Comparison of ENCODE assay signal across 14 cellular contexts in the genomic region with DNA sequence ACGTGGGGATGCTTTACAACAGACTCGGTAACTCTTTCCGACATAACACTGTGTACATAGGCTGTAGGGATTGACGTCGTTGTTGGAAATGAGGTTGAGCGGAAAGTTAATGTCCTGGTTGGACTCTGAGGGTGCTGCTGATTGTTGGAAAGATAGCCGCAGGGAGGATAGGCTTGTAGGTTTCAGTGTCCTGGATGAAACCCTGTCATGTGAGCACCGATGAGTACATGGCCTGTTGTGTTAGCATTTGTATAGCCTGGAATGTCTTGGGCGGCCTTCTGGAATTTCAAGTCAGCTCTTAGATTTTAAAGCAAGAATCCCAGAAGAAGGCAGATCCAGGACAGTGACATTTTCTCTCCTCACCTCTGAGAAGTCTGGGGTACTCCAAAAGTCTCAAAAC.
DNase-seq lines count a peak whose midpoint lies in the region; ATAC-seq, FAIRE-seq and TF ChIP-seq lines count a peak whose summit lies in the region.
"Had no signal": no experiment of that assay in that cellular context is flagged by ENCODE, and none has a peak within 500 bp of the region (broad histone marks: within the 10 kb centered on the region; RNA-seq: fewer than 3 reads in every experiment).

No MANE protein-coding gene starts in this region.

- intact Hi-C loops in kidney (cut with DNase I): no loop called here
- intact Hi-C loops in CD14-positive monocyte (cut with micrococcal nuclease): no loop called here

- H3K27ac Mint-ChIP-seq in CD14-positive monocyte: no peak overlapping the region
- H3K27ac Mint-ChIP-seq: activated T-helper 2 cell treated with anti-CD3 and anti-CD28 coated beads, Interferon-gamma antibody, Interleukin-2, Interleukin-4, amounts not matched to agents 10 μg/mL and 5 μg/mL and 100 μg/mL, durations not matched to agents 14 hours and 24 hours and 36 hours had no signal

- H3K4me3 ChIP-seq in HUES48 (ENCODE audit: low read depth, low read length): peak overlapping the region; percentile 36
- H3K4me3 ChIP-seq in bronchial epithelial cell (ENCODE audit: low read depth, low read length): no peak overlapping the region
- H3K4me3 ChIP-seq in kidney (ENCODE audit: low read length in 2 of 2): no peak overlapping the region
- H3K4me3 ChIP-seq in skeletal muscle tissue (ENCODE audit: low read length in 3 of 3): peak overlapping the region in 1 of 3 donors; percentile 20
- H3K4me3 ChIP-seq: body of pancreas had no signal

- H3K27me3 Mint-ChIP-seq in CD14-positive monocyte (ENCODE audit: low read depth in 3 of 3): no peaks in the 10 kb centered on the region

- TF ChIP-seq CTCF in bronchial epithelial cell (IDR thresholded peaks at IDR 0.05; ENCODE audit: insufficient read depth, low read length, severe bottlenecking) (no peak), kidney (IDR thresholded peaks at IDR 0.05; ENCODE audit: borderline replicate concordance, extremely low read depth, insufficient read depth) (no peak), CD14-positive monocyte (IDR thresholded peaks at IDR 0.05) (no peak)

- H3K9me3 Mint-ChIP-seq in CD14-positive monocyte: no peaks in the 10 kb centered on the region
- H3K9me3 Mint-ChIP-seq: activated T-helper 2 cell treated with anti-CD3 and anti-CD28 coated beads, Interferon-gamma antibody, Interleukin-2, Interleukin-4, amounts not matched to agents 10 μg/mL and 5 μg/mL and 100 μg/mL, durations not matched to agents 14 hours and 24 hours and 36 hours had no signal

- H3K27ac ChIP-seq in HUES48 (ENCODE audit: low read depth, low read length) (peak overlapping the region; percentile 93), kidney (ENCODE audit: low read depth in 2 of 2, low read length in 2 of 2) (peak overlapping the region; percentile 63 to 64), skeletal muscle tissue (ENCODE audit: low read depth, low read length) (peak overlapping the region; percentile 74)
- H3K27ac ChIP-seq: body of pancreas had no signal

- DNase-seq in bronchial epithelial cell (ENCODE audit: low read depth) (no peak), kidney (no peak), CD14-positive monocyte (ENCODE audit: low spot score) (no peak), AG08395 (ENCODE audit: low spot score) (no peak)
- DNase-seq: body of pancreas; effector CD4-positive, alpha-beta T cell; EL; Right ventricle myocardium superior had no signal

- peak overlapping the region; percentile 52 for H3K9ac ChIP-seq in HUES48 (ENCODE audit: low read depth, low read length)
- H3K9ac ChIP-seq in kidney (ENCODE audit: low read length in 2 of 2): no peak overlapping the region
- peak overlapping the region in 2 of 3 donors; percentile 3 to 32 for H3K9ac ChIP-seq in skeletal muscle tissue (ENCODE audit: low read depth in 1 of 3, low read length in 3 of 3)

- H3K36me3 ChIP-seq in HUES48 (ENCODE audit: control insufficient read depth, insufficient read depth, low read length): 0 out of 2 replicates have a peak, but pooled peaks cover 4% of the 10 kb centered on the region
- peaks cover 4% of the 10 kb centered on the region for H3K36me3 ChIP-seq in bronchial epithelial cell (ENCODE audit: control insufficient read depth, insufficient read depth, low read length)
- H3K36me3 ChIP-seq in kidney (ENCODE audit: control insufficient read depth in 1 of 2, insufficient read depth in 2 of 2, low read length in 2 of 2): peaks cover 2 to 5% of the 10 kb centered on the region in 2 donors
- H3K36me3 ChIP-seq in skeletal muscle tissue (ENCODE audit: control insufficient read depth in 3 of 3, insufficient read depth in 3 of 3, low read length in 3 of 3): peaks cover 0 to 2% (median 2%) of the 10 kb centered on the region in 3 donors

- no peaks in the 10 kb centered on the region; the same call in 1 of the 2 replicates for H3K9me3 ChIP-seq in HUES48 (ENCODE audit: control insufficient read depth, insufficient read depth, low read length)
- H3K9me3 ChIP-seq in kidney (ENCODE audit: control insufficient read depth in 1 of 2, low read length in 2 of 2): no peaks in the 10 kb centered on the region
- H3K9me3 ChIP-seq in skeletal muscle tissue (ENCODE audit: control insufficient read depth in 3 of 3, low read length in 3 of 3): no peaks in the 10 kb centered on the region
- H3K9me3 ChIP-seq: body of pancreas had no signal

- H3K27me3 ChIP-seq in HUES48 (ENCODE audit: control insufficient read depth, insufficient read depth, low read length) (no peaks in the 10 kb centered on the region), bronchial epithelial cell (ENCODE audit: control insufficient read depth, insufficient read depth, low read length) (no peaks in the 10 kb centered on the region), skeletal muscle tissue (ENCODE audit: control insufficient read depth in 3 of 3, insufficient read depth in 3 of 3, low read length in 3 of 3) (no peaks in the 10 kb centered on the region)
- H3K27me3 ChIP-seq: body of pancreas had no signal

- no peak for ATAC-seq in GM19452 (IDR thresholded peaks at IDR 0.05; ENCODE audit: unreplicated experiment)
- ATAC-seq: body of pancreas had no signal

- no peak overlapping the region for H3K4me3 Mint-ChIP-seq in CD14-positive monocyte

- peak; percentile 66 for FAIRE-seq in bronchial epithelial cell (lab: Jason Lieb, UNC)
- no peak for FAIRE-seq in kidney (lab: Jason Lieb, UNC)
- FAIRE-seq: GM12891, keratinocyte had no signal

- H3K4me1 ChIP-seq in HUES48 (ENCODE audit: control insufficient read depth, insufficient read depth, low read length): peaks cover 26% of the 10 kb centered on the region
- H3K4me1 ChIP-seq in kidney (ENCODE audit: control insufficient read depth in 1 of 2, insufficient read depth in 1 of 2, low read depth in 1 of 2, low read length in 2 of 2): peaks cover 10 to 14% of the 10 kb centered on the region in 2 donors
- H3K4me1 ChIP-seq in skeletal muscle tissue (ENCODE audit: control insufficient read depth in 3 of 3, insufficient read depth in 3 of 3, low read length in 3 of 3): peaks cover 25 to 43% (median 29%) of the 10 kb centered on the region in 3 donors

- peaks cover 9% of the 10 kb centered on the region for H3K4me1 Mint-ChIP-seq in CD14-positive monocyte

- peaks cover 53 to 60% of the 10 kb centered on the region in 2 donors for H3K36me3 Mint-ChIP-seq in CD14-positive monocyte

Comparison
In these comparisons a context has a peak if more than half of its experiments do, and no peak if none do; other contexts are left out.
1. H3K9ac ChIP-seq: peak in HUES48 (single experiment) and skeletal muscle tissue (2 of 3); none in kidney (0 of 2).
2. Peak in every context shown above with its lines, with median percentiles within 50 percentile points of each other: H3K27ac ChIP-seq.